Comparison of ENCODE assay signal across 19 cellular contexts in the genomic region with DNA sequence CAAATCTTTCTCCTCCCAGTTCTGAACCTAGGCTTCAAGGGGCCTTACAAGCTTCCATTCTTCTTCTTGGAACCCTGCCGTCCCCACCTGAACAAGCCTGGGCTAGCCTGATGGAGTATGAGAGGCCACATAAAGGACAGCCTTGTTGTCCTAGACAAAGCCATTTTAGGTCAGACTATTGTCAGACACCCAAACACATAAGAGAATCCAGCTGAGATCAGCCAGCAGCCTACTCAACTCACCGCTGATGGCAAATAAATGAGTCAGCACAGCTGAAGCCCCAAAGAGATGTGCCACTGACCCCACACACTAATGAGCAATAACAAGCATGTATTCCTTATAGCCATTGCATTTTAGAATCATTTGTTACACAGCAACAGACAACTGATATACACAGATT. TPM values are rescaled to one million over a fixed set of nuclear protein-coding genes. Genes with fewer than 3 reads are reported as not detected.
DNase-seq lines count a peak whose midpoint lies in the region; ATAC-seq, FAIRE-seq and TF ChIP-seq lines count a peak whose summit lies in the region.
"Had no signal": no experiment of that assay in that cellular context is flagged by ENCODE, and none has a peak within 500 bp of the region (broad histone marks: within the 10 kb centered on the region; RNA-seq: fewer than 3 reads in every experiment).

No MANE protein-coding gene starts in this region.

- H3K9ac ChIP-seq in astrocyte (ENCODE audit: low read length) (no peak overlapping the region), mesendoderm (ENCODE audit: low read length) (no peak overlapping the region)

- peak overlapping the region; percentile 20 for H3K56ac ChIP-seq in mesendoderm (ENCODE audit: low read length)

- no peak overlapping the region for H4K5ac ChIP-seq in mesendoderm (ENCODE audit: low read length)

- H3K79me1 ChIP-seq in mesendoderm (ENCODE audit: low read length): no peaks in the 10 kb centered on the region

- DNase-seq in A549 (ENCODE audit: low read depth in 1 of 2, low spot score in 1 of 2) (no peak), GM12865 (ENCODE audit: low read depth) (peak; percentile 18), astrocyte (ENCODE audit: low read depth) (peak; percentile 8), mesendoderm (no peak), GM03348 (ENCODE audit: low spot score) (no peak), T-cell (no peak), NCI-H1694 (lab: John Stamatoyannopoulos, UW) (no peak), T-helper 17 cell (no peak)
- DNase-seq: activated CD8-positive, alpha-beta T cell treated with anti-CD3 and anti-CD28 coated beads for 36 hours; activated naive CD8-positive, alpha-beta T cell treated with anti-CD3 and anti-CD28 coated beads, Interleukin-2, amount 50 U/mL, for 24 hours; activated T-cell treated with anti-CD3 and anti-CD28 coated beads, Interleukin-2, amount 50 U/mL, for 72 hours; KBM-7; NCI-H446 treated with DMSO at 0.1 percent for 48 hours; stimulated activated naive CD4-positive, alpha-beta T cell; SW 1271 had no signal

- no peak overlapping the region for H3K23ac ChIP-seq in mesendoderm (ENCODE audit: low read length)

- ATAC-seq in A549 (no peak), T-cell (replicated peaks in 1 of 4) (no peak), T-helper 17 cell (no peak)
- ATAC-seq: activated CD8-positive, alpha-beta T cell treated with anti-CD3 and anti-CD28 coated beads for 36 hours; activated naive CD8-positive, alpha-beta T cell treated with anti-CD3 and anti-CD28 coated beads, Interleukin-2, amount 50 U/mL, for 24 hours; activated T-cell treated with anti-CD3 and anti-CD28 coated beads, Interleukin-2, amount 50 U/mL, for 72 hours; Panc1 had no signal

- H3K27me3 ChIP-seq in astrocyte (ENCODE audit: insufficient read depth, low read length) (no peaks in the 10 kb centered on the region), mesendoderm (ENCODE audit: insufficient read depth, low read length, poor library complexity) (no peaks in the 10 kb centered on the region)

- peaks cover 35% of the 10 kb centered on the region for H3K4me1 ChIP-seq in A549
- peaks cover 11% of the 10 kb centered on the region for H3K4me1 ChIP-seq in astrocyte (ENCODE audit: insufficient read depth, low read length)
- peaks cover 6% of the 10 kb centered on the region for H3K4me1 ChIP-seq in mesendoderm (ENCODE audit: control insufficient read depth, low read depth, low read length)

- H3K36me3 Mint-ChIP-seq in astrocyte (ENCODE audit: low read depth, unreplicated experiment) (no peaks in the 10 kb centered on the region), T-cell (no peaks in the 10 kb centered on the region), T-helper 17 cell (ENCODE audit: low read depth) (no peaks in the 10 kb centered on the region)

- CTCF ChIA-PET in A549 (lab: Yijun Ruan, JAX) (no interaction called here), T-cell (lab: Charles Lee) (no interaction called here)

- no peak overlapping the region for H2AK5ac ChIP-seq in mesendoderm (ENCODE audit: low read length)

- H3K36me3 ChIP-seq in astrocyte (ENCODE audit: insufficient read depth, low read length) (no peaks in the 10 kb centered on the region), mesendoderm (ENCODE audit: control insufficient read depth, insufficient read depth, low read length) (no peaks in the 10 kb centered on the region)

- no peak for TF ChIP-seq EP300 in A549 (IDR thresholded peaks at IDR 0.05)

- H3K18ac ChIP-seq in mesendoderm (ENCODE audit: low read length): peak overlapping the region; percentile 3

- H3K4me2 ChIP-seq in A549: no peak overlapping the region
- H3K4me2 ChIP-seq in astrocyte (ENCODE audit: low read length): no peak overlapping the region
- no peak overlapping the region for H3K4me2 ChIP-seq in mesendoderm (ENCODE audit: low read length)

- H3K27ac ChIP-seq in A549 (peak overlapping the region; percentile 22 to 39; a peak in 4 of 6 replicates), astrocyte (ENCODE audit: low read depth, low read length) (no peak overlapping the region), mesendoderm (ENCODE audit: low read depth, low read length) (no peak overlapping the region)
- H3K27ac ChIP-seq: VCaP had no signal

- no peaks in the 10 kb centered on the region for H3K79me2 ChIP-seq in astrocyte (ENCODE audit: insufficient read depth, low read length)
- no peaks in the 10 kb centered on the region for H3K79me2 ChIP-seq in mesendoderm (ENCODE audit: control insufficient read depth, insufficient read depth, low read length)

- H3K9me3 Mint-ChIP-seq in astrocyte (ENCODE audit: unreplicated experiment): no peaks in the 10 kb centered on the region
- peaks cover 0 to 3% (median 0%) of the 10 kb centered on the region in 3 donors for H3K9me3 Mint-ChIP-seq in T-cell
- H3K9me3 Mint-ChIP-seq: activated CD8-positive, alpha-beta T cell treated with anti-CD3 and anti-CD28 coated beads for 36 hours; activated naive CD8-positive, alpha-beta T cell treated with anti-CD3 and anti-CD28 coated beads, Interleukin-2, amount 50 U/mL, for 24 hours; activated T-cell treated with anti-CD3 and anti-CD28 coated beads, Interleukin-2, amount 50 U/mL, for 72 hours; mesothelial cell of epicardium had no signal

- no peak overlapping the region for H3K4me3 ChIP-seq in A549
- no peak overlapping the region for H3K4me3 ChIP-seq in GM12865 (ENCODE audit: low read depth, low read length)
- no peak overlapping the region for H3K4me3 ChIP-seq in astrocyte (ENCODE audit: insufficient read depth, low read depth, low read length)
- no peak overlapping the region for H3K4me3 ChIP-seq in mesendoderm (ENCODE audit: low read length)

- no peak overlapping the region for H2BK120ac ChIP-seq in mesendoderm (ENCODE audit: low read depth, low read length)

- no peak overlapping the region for H4K8ac ChIP-seq in mesendoderm (ENCODE audit: low read depth, low read length)

- no peaks in the 10 kb centered on the region for H3K27me3 Mint-ChIP-seq in astrocyte (ENCODE audit: low read depth, unreplicated experiment)
- no peaks in the 10 kb centered on the region for H3K27me3 Mint-ChIP-seq in T-cell
- no peaks in the 10 kb centered on the region for H3K27me3 Mint-ChIP-seq in T-helper 17 cell
- H3K27me3 Mint-ChIP-seq: activated CD8-positive, alpha-beta T cell treated with anti-CD3 and anti-CD28 coated beads for 36 hours had no signal

- no peak overlapping the region for H2BK5ac ChIP-seq in mesendoderm (ENCODE audit: low read length)

- H3K9me3 ChIP-seq in A549 (no peaks in the 10 kb centered on the region), astrocyte (ENCODE audit: insufficient read depth, low read depth, low read length) (no peaks in the 10 kb centered on the region), T-helper 17 cell (ENCODE audit: control insufficient read depth, low read length, poor library complexity, severe bottlenecking) (peaks cover 2% of the 10 kb centered on the region)

- H2AFZ ChIP-seq in astrocyte (ENCODE audit: low read depth, low read length): peak overlapping the region; percentile 36

- TF ChIP-seq POLR2A in A549 (IDR thresholded peaks at IDR 0.05; ENCODE audit: low read length): no peak

- H2BK15ac ChIP-seq in mesendoderm (replicated peaks; ENCODE audit: low read depth): no peak overlapping the region

- H3K4me1 Mint-ChIP-seq in astrocyte (ENCODE audit: low read depth, unreplicated experiment) (no peaks in the 10 kb centered on the region), T-cell (no peaks in the 10 kb centered on the region), T-helper 17 cell (no peaks in the 10 kb centered on the region)
- H3K4me1 Mint-ChIP-seq: activated naive CD8-positive, alpha-beta T cell treated with anti-CD3 and anti-CD28 coated beads, Interleukin-2, amount 50 U/mL, for 24 hours had no signal

- no peak for TF ChIP-seq CTCF in A549 (IDR thresholded peaks at IDR 0.05)
- TF ChIP-seq CTCF in GM12865 (IDR thresholded peaks at IDR 0.05; ENCODE audit: insufficient read depth, low read depth, low read length, missing control alignments): no peak
- no peak for TF ChIP-seq CTCF in astrocyte (IDR thresholded peaks at IDR 0.05; ENCODE audit: insufficient read depth, low read depth, low read length)

- H3K4me3 Mint-ChIP-seq in astrocyte (ENCODE audit: unreplicated experiment) (no peak overlapping the region), T-cell (no peak overlapping the region), T-helper 17 cell (no peak overlapping the region)
- H3K4me3 Mint-ChIP-seq: activated CD8-positive, alpha-beta T cell treated with anti-CD3 and anti-CD28 coated beads for 36 hours; activated naive CD8-positive, alpha-beta T cell treated with anti-CD3 and anti-CD28 coated beads, Interleukin-2, amount 50 U/mL, for 24 hours; activated T-cell treated with anti-CD3 and anti-CD28 coated beads, Interleukin-2, amount 50 U/mL, for 72 hours; mesothelial cell of epicardium had no signal

- no peak for TF ChIP-seq RAD21 in A549 (conservative IDR thresholded peaks at IDR 0.05 in 1 of 2, IDR thresholded peaks at IDR 0.05 in 1 of 2)

- H3K27ac Mint-ChIP-seq in astrocyte (ENCODE audit: unreplicated experiment) (no peak overlapping the region), T-cell (no peak overlapping the region), T-helper 17 cell (no peak overlapping the region)
- H3K27ac Mint-ChIP-seq: activated CD8-positive, alpha-beta T cell treated with anti-CD3 and anti-CD28 coated beads for 36 hours; activated naive CD8-positive, alpha-beta T cell treated with anti-CD3 and anti-CD28 coated beads, Interleukin-2, amount 50 U/mL, for 24 hours; activated T-cell treated with anti-CD3 and anti-CD28 coated beads, Interleukin-2, amount 50 U/mL, for 72 hours; mesothelial cell of epicardium had no signal

- WGBS in A549 (ENCODE audit: missing lambda C conversion rate): 55% methylated on average over 2 of the region's 2 CpGs
- no CpG with 5 or more reads among the region's 2 CpGs for WGBS in mesendoderm (ENCODE audit: extremely low coverage, insufficient coverage, low lambda C conversion rate)

- no peaks in the 10 kb centered on the region for H4K20me1 ChIP-seq in astrocyte (ENCODE audit: insufficient read depth, low read length)

- H3K4ac ChIP-seq in mesendoderm (ENCODE audit: low read depth, low read length): peak overlapping the region; percentile 79

- POLR2A ChIA-PET in A549 (lab: Yijun Ruan, JAX) (no interaction called here), T-cell (lab: Charles Lee) (no interaction called here)

- FAIRE-seq in A549 (lab: Jason Lieb, UNC) (no peak), astrocyte (lab: Jason Lieb, UNC) (no peak)
- FAIRE-seq: islet of Langerhans had no signal

RNA-seq across cellular contexts. Expression of a gene that starts 33.8 kb away (rescaled TPM):
- polyA plus RNA-seq in A549 (2011; rRNA removed) (0.52 and 0.74 TPM in 2 replicates), A549 (2017; fragmentation: RNase III; extraction: RNeasy Plus Mini Kit Qiagen cat#74134 plus additional on column Dnase treatment) (1.5 TPM in 3 replicates)
- 0.05 TPM in 2 replicates for polyA plus RNA-seq in A549 (2012; cell fraction: cytosol; rRNA removed)
- 0.12 and 0.27 TPM in 2 replicates for polyA plus RNA-seq in A549 (2012; cell fraction: nucleus; rRNA removed)
- 1.6 and 1.8 TPM in 2 replicates for polyA minus RNA-seq in A549 (2011; rRNA and poly(A)+ RNA removed)
- total RNA-seq in astrocyte (1.1 and 1.5 TPM in 2 replicates), T-cell (under 1 TPM in 3 of 5 donors, not detected in 2; 0.03 to 0.12 (median 0.10) TPM), T-helper 17 cell (under 1 TPM; 0.08 to 0.17 TPM)
- 0.21 TPM for polyA plus RNA-seq in mesendoderm (2013, experiment 1 of 2)
- 0.20 TPM for polyA plus RNA-seq in mesendoderm (2013, experiment 2 of 2)
- total RNA-seq: activated CD8-positive, alpha-beta T cell treated with anti-CD3 and anti-CD28 coated beads for 36 hours; activated T-cell treated with anti-CD3 and anti-CD28 coated beads, Interleukin-2, amount 50 U/mL, for 72 hours had no signal

Comparison
In these comparisons a context has a peak if more than half of its experiments do, and no peak if none do; other contexts are left out.
1. DNase-seq: peak in GM12865 (single experiment) and astrocyte (single experiment); none in A549 (0 of 2), mesendoderm (single experiment), GM03348 (single experiment), T-cell (0 of 34), NCI-H1694 (single experiment) and T-helper 17 cell (0 of 3).
2. H3K27ac ChIP-seq: peak in A549 (2 of 2); none in astrocyte (single experiment) and mesendoderm (single experiment).